ENCODE assay signal across 2 cellular contexts in the genomic region with DNA sequence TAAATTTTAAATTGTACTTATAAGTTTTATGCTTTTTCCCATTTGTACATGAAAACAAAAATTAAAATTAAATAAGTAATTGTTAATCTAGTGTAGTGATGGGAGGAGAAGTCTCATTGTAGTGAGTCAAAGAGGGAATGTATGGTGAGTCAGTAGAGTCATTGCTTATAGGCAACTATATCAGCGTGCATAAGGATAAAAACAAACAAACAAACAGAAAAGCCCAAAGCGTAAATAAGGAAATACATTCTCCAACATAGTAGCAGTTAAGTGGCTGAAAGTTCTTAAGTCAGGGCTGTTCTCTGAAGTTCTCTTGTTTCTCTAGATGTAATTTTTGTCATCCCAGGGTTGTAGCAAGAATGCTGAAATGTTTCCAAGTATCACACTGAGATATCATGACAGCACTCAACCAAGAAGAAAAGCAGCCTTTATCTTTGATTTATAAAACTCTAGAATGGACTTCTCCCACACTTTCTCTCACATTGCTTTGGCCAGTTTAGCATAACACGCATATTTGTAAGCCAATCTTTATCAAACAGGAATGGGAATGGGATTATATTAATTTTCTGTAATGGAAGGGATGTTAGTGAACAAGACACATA.
TF ChIP-seq lines count a peak whose summit lies in the region.

No MANE protein-coding gene starts in this region.

TF ChIP-seq in Ishikawa, 13 proteins besides CTCF, POLR2A, EP300 and RAD21:
- TF ChIP-seq, protein P1, sequence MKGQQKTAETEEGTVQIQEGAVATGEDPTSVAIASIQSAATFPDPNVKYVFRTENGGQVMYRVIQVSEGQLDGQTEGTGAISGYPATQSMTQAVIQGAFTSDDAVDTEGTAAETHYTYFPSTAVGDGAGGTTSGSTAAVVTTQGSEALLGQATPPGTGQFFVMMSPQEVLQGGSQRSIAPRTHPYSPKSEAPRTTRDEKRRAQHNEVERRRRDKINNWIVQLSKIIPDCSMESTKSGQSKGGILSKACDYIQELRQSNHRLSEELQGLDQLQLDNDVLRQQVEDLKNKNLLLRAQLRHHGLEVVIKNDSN (IDR thresholded peaks at IDR 0.05), result no peak
- TF ChIP-seq TEAD4 (IDR thresholded peaks at IDR 0.05) (peak; percentile 54), NFIC (IDR thresholded peaks at IDR 0.05) (peak; percentile 76)

TF ChIP-seq in H1, 55 proteins besides CTCF, POLR2A, EP300 and RAD21:
- TF ChIP-seq KDM5A (IDR thresholded peaks at IDR 0.05; ENCODE audit: low read length) (no peak), SUZ12 (IDR thresholded peaks at IDR 0.05; ENCODE audit: low read length) (no peak), SP4 (IDR thresholded peaks at IDR 0.05; ENCODE audit: low read length) (no peak), CREB1 (IDR thresholded peaks at IDR 0.05) (no peak), NRF1 (IDR thresholded peaks at IDR 0.05; ENCODE audit: low read depth, low read length) (no peak)
- TF ChIP-seq, protein P2, sequence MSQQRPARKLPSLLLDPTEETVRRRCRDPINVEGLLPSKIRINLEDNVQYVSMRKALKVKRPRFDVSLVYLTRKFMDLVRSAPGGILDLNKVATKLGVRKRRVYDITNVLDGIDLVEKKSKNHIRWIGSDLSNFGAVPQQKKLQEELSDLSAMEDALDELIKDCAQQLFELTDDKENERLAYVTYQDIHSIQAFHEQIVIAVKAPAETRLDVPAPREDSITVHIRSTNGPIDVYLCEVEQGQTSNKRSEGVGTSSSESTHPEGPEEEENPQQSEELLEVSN (IDR thresholded peaks at IDR 0.05), result no peak
